In genomic region chr18:13615432-13615861, GRCh38 we compare ENCODE assay signal across 10 cellular contexts.
DNase-seq lines count a peak whose midpoint lies in the region; ATAC-seq and TF ChIP-seq lines count a peak whose summit lies in the region.
"Had no signal": no experiment of that assay in that cellular context is flagged by ENCODE, and none has a peak within 500 bp of the region (broad histone marks: within the 10 kb centered on the region; RNA-seq: fewer than 3 reads in every experiment).

No MANE protein-coding gene starts in this region.

- H3K4me3 ChIP-seq in hepatocyte (no peak overlapping the region), prostate gland (no peak overlapping the region)

- H3K36me3 Mint-ChIP-seq in IgD-negative memory B cell (no peaks in the 10 kb centered on the region), naive B cell (no peaks in the 10 kb centered on the region)
- no peaks in the 10 kb centered on the region for H3K36me3 Mint-ChIP-seq in activated naive CD8-positive, alpha-beta T cell

- DNase-seq in Ammon's horn (ENCODE audit: low spot score) (peak; percentile 9), naive B cell (no peak), HEK293T (ENCODE audit: extremely low spot score) (no peak), hepatocyte (ENCODE audit: low spot score) (no peak), prostate gland (ENCODE audit: low spot score) (no peak)
- DNase-seq: cortex of kidney, MM.1S had no signal

- H3K9me3 ChIP-seq in hepatocyte (ENCODE audit: low read depth), result no peaks in the 10 kb centered on the region
- no peaks in the 10 kb centered on the region for H3K9me3 ChIP-seq in prostate gland

- H3K27ac Mint-ChIP-seq in IgD-negative memory B cell (peak overlapping the region; percentile 95 to 99 (median 96)), naive B cell (peak overlapping the region; percentile 98 to 100 (median 100))
- H3K27ac Mint-ChIP-seq in activated naive CD8-positive, alpha-beta T cell, result peak overlapping the region; percentile 94

- H3K4me1 Mint-ChIP-seq in IgD-negative memory B cell (peaks cover 53 to 73% (median 59%) of the 10 kb centered on the region in 3 donors), naive B cell (peaks cover 65 to 77% (median 76%) of the 10 kb centered on the region in 3 donors)
- peaks cover 70% of the 10 kb centered on the region for H3K4me1 Mint-ChIP-seq in activated naive CD8-positive, alpha-beta T cell (ENCODE audit: low read depth)

- H3K79me2 ChIP-seq in hepatocyte, result no peaks in the 10 kb centered on the region

- no peak overlapping the region for H3K4me2 ChIP-seq in hepatocyte

- H3K4me3 Mint-ChIP-seq in IgD-negative memory B cell, result peak overlapping the region; percentile 36 to 93 (median 89)
- H3K4me3 Mint-ChIP-seq in activated naive CD8-positive, alpha-beta T cell, result peak overlapping the region; percentile 85
- H3K4me3 Mint-ChIP-seq in naive B cell, result peak overlapping the region in 7 of 8 donors; percentile 85 to 98 (median 91)

- 93% methylated on average over 8 of the region's 8 CpGs for WGBS in hepatocyte (ENCODE audit: low lambda C conversion rate, missing lambda C conversion rate)
- WGBS in prostate gland, result 80% methylated on average over 8 of the region's 8 CpGs

- H3K27me3 Mint-ChIP-seq in IgD-negative memory B cell, result peaks cover 8% of the 10 kb centered on the region
- no peaks in the 10 kb centered on the region for H3K27me3 Mint-ChIP-seq in activated naive CD8-positive, alpha-beta T cell
- H3K27me3 Mint-ChIP-seq in naive B cell, result no peaks in the 10 kb centered on the region

- H3K36me3 ChIP-seq in hepatocyte (replicated peaks; ENCODE audit: insufficient read depth, low read depth) (no peaks in the 10 kb centered on the region), prostate gland (no peaks in the 10 kb centered on the region)

- H3K4me1 ChIP-seq in hepatocyte (ENCODE audit: insufficient read depth) (peaks cover 17% of the 10 kb centered on the region), prostate gland (replicated peaks) (no peaks in the 10 kb centered on the region)

- CTCF ChIA-PET in HEK293T (lab: Yijun Ruan, JAX), result no interaction called here

- TF ChIP-seq CTCF in hepatocyte (IDR thresholded peaks at IDR 0.05; ENCODE audit: poor library complexity) (no peak), prostate gland (IDR thresholded peaks at IDR 0.05) (no peak)

- ATAC-seq in naive B cell (ENCODE audit: low read depth in 2 of 2) (no peak), GM21526 (IDR thresholded peaks at IDR 0.05; ENCODE audit: low FRiP score, unreplicated experiment) (no peak)

- peaks cover 25% of the 10 kb centered on the region for H3K27me3 ChIP-seq in hepatocyte
- no peaks in the 10 kb centered on the region for H3K27me3 ChIP-seq in prostate gland (replicated peaks; ENCODE audit: insufficient read depth)

- intact Hi-C loops in prostate gland (cut with DNase I), result no loop called here

- POLR2A ChIA-PET in HEK293T (lab: Yijun Ruan, JAX), result no interaction called here

- H2AFZ ChIP-seq in hepatocyte, result no peak overlapping the region

- H3K9me3 Mint-ChIP-seq in IgD-negative memory B cell (no peaks in the 10 kb centered on the region), naive B cell (no peaks in the 10 kb centered on the region)
- H3K9me3 Mint-ChIP-seq in activated naive CD8-positive, alpha-beta T cell (ENCODE audit: low read depth), result no peaks in the 10 kb centered on the region

- no peaks in the 10 kb centered on the region for H3K9me2 ChIP-seq in hepatocyte (replicated peaks; ENCODE audit: insufficient read depth)

- no peaks in the 10 kb centered on the region for H4K20me1 ChIP-seq in hepatocyte (ENCODE audit: insufficient read depth, poor library complexity, severe bottlenecking)

- H3K27ac ChIP-seq in hepatocyte (no peak overlapping the region), prostate gland (no peak overlapping the region)

- no peak for TF ChIP-seq POLR2A in prostate gland (IDR thresholded peaks at IDR 0.05)

TF ChIP-seq in HEK293T, 16 proteins besides CTCF, POLR2A, EP300 and RAD21:
- no peak for TF ChIP-seq PKNOX1 (IDR thresholded peaks at IDR 0.05)
- no peak for TF ChIP-seq L3MBTL2 (conservative IDR thresholded peaks at IDR 0.05)
- no peak for TF ChIP-seq BHLHE40 (IDR thresholded peaks at IDR 0.05; ENCODE audit: borderline replicate concordance)
- no peak for TF ChIP-seq ARNT (IDR thresholded peaks at IDR 0.05)
- no peak for TF ChIP-seq ZNF384 (IDR thresholded peaks at IDR 0.05)
- no peak for TF ChIP-seq ELF4 (IDR thresholded peaks at IDR 0.05)
- no peak for TF ChIP-seq FOXK2 (IDR thresholded peaks at IDR 0.05)
- TF ChIP-seq FOXM1 (IDR thresholded peaks at IDR 0.05; ENCODE audit: borderline replicate concordance), result no peak
- TF ChIP-seq SP1 (IDR thresholded peaks at IDR 0.05), result no peak
- TF ChIP-seq SUZ12 (IDR thresholded peaks at IDR 0.05), result no peak
- no peak for TF ChIP-seq LEF1 (IDR thresholded peaks at IDR 0.05; ENCODE audit: borderline replicate concordance)
